Comparison of ENCODE assay signal across 16 cellular contexts in the genomic region with DNA sequence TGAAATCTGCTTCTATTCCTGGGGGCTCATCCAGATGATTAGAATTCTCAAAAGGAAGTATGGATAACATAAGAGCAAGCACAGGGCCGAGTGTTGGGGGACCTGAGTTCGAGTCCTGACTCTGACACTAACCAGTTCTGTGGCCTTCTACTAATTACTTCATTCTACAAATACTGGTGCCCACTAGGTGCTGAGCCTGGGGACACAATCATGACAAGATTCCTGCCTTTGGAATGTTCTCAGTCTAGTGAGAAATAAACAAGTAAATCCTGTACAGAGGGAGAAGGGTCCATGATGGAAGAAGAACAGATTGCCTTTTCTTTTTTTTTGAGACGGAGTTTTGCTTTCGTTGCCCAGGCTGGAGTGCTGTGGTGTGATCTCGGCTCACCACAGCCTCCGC. TPM values are rescaled to one million over a fixed set of nuclear protein-coding genes. Genes with fewer than 3 reads are reported as not detected.
DNase-seq lines count a peak whose midpoint lies in the region; ATAC-seq lines count a peak whose summit lies in the region.
"Had no signal": no experiment of that assay in that cellular context is flagged by ENCODE, and none has a peak within 500 bp of the region (broad histone marks: within the 10 kb centered on the region; RNA-seq: fewer than 3 reads in every experiment).

No MANE protein-coding gene starts in this region.

- peak overlapping the region; percentile 73 for H2BK120ac ChIP-seq in trophoblast cell (ENCODE audit: insufficient read depth, low read length, poor library complexity)

- H2BK5ac ChIP-seq in trophoblast cell (ENCODE audit: low read depth, low read length, poor library complexity): no peak overlapping the region

- intact Hi-C loops in naive thymus-derived CD4-positive, alpha-beta T cell (cut with micrococcal nuclease): loop anchor here in 1 of 2 donors (5.0 kb wide), 2 partner anchors 96 to 201 kb away; partner anchors contain the start of genes RBBP5 and TMCC2

- POLR2A ChIA-PET in T-cell (lab: Charles Lee): interaction anchor here in 1 of 2 donors (0.9 to 1.0 kb wide), 2 partner anchors 39 to 50 kb away, joined by 3 to 4 read pairs; no protein-coding TSS in a partner anchor
- POLR2A ChIA-PET in naive thymus-derived CD4-positive, alpha-beta T cell (lab: Charles Lee): interaction anchor here (1.0 to 28.6 kb wide), 4 partner anchors 10 to 94 kb away, joined by 4 to 1119 read pairs (median 10); no protein-coding TSS in a partner anchor

- H3K79me1 ChIP-seq in trophoblast cell (ENCODE audit: low read length): peaks cover 25% of the 10 kb centered on the region

- H3K4me1 Mint-ChIP-seq in CD4-positive, CD25-positive, alpha-beta regulatory T cell: peaks cover 7 to 58% (median 32%) of the 10 kb centered on the region in 4 donors
- H3K4me1 Mint-ChIP-seq in T-cell: peaks cover 36 to 66% (median 48%) of the 10 kb centered on the region in 3 donors
- H3K4me1 Mint-ChIP-seq in naive thymus-derived CD4-positive, alpha-beta T cell: peaks cover 27 to 45% (median 41%) of the 10 kb centered on the region in 7 donors

- no peaks in the 10 kb centered on the region for H3K27me3 ChIP-seq in CD4-positive, CD25-positive, alpha-beta regulatory T cell (ENCODE audit: control insufficient read depth, insufficient read depth, low read length)
- no peaks in the 10 kb centered on the region for H3K27me3 ChIP-seq in naive thymus-derived CD4-positive, alpha-beta T cell (ENCODE audit: control insufficient read depth in 2 of 2, insufficient read depth in 2 of 2, low read length in 2 of 2)
- no peaks in the 10 kb centered on the region for H3K27me3 ChIP-seq in trophoblast cell (ENCODE audit: insufficient read depth, low read length)

- H2BK12ac ChIP-seq in trophoblast cell (ENCODE audit: low read length): no peak overlapping the region

- peaks cover 22% of the 10 kb centered on the region for H3K79me2 ChIP-seq in trophoblast cell (ENCODE audit: control insufficient read depth, insufficient read depth, low read length, poor library complexity)

- DNase-seq in CD4-positive, CD25-positive, alpha-beta regulatory T cell: no peak
- DNase-seq in T-cell (no peak), trophoblast cell (peak; percentile 53 to 78), HuH-7 (ENCODE audit: low spot score) (no peak), NCI-H524 treated with DMSO at 0.1 percent for 48 hours (lab: John Stamatoyannopoulos, UW) (no peak), AG08396 (ENCODE audit: low spot score) (no peak)
- no peak for DNase-seq in naive thymus-derived CD4-positive, alpha-beta T cell
- DNase-seq in stimulated activated CD4-positive, alpha-beta T cell treated with anti-CD3 and anti-CD28 coated beads, Interleukin-2, amount 100 ng/mL, for 48 hours: no peak
- DNase-seq: Calu3, DMS 273 treated with DMSO at 0.1 percent for 48 hours, GM23248, H7, KBM-7 had no signal

- H3K18ac ChIP-seq in trophoblast cell (ENCODE audit: low read length): no peak overlapping the region

- H3K4me3 ChIP-seq in CD4-positive, CD25-positive, alpha-beta regulatory T cell (ENCODE audit: low read depth, low read length): no peak overlapping the region
- H3K4me3 ChIP-seq in naive thymus-derived CD4-positive, alpha-beta T cell (ENCODE audit: low read length): no peak overlapping the region
- no peak overlapping the region for H3K4me3 ChIP-seq in trophoblast cell (ENCODE audit: low read depth, low read length)
- H3K4me3 ChIP-seq: BLaER1, GM12878, GM23248 had no signal

- H3K23ac ChIP-seq in trophoblast cell (ENCODE audit: low read length): no peak overlapping the region

- no peak overlapping the region for H3K14ac ChIP-seq in trophoblast cell (ENCODE audit: low read length)

- H3K36me3 Mint-ChIP-seq in CD4-positive, CD25-positive, alpha-beta regulatory T cell: peaks cover 17% of the 10 kb centered on the region
- H3K36me3 Mint-ChIP-seq in T-cell: no peaks in the 10 kb centered on the region
- H3K36me3 Mint-ChIP-seq in naive thymus-derived CD4-positive, alpha-beta T cell: peaks cover 6 to 16% (median 13%) of the 10 kb centered on the region in 5 donors

- H4K91ac ChIP-seq in trophoblast cell (ENCODE audit: low read depth, low read length): no peak overlapping the region

- H3K36me3 ChIP-seq in CD4-positive, CD25-positive, alpha-beta regulatory T cell (ENCODE audit: control insufficient read depth, insufficient read depth, low read length): no peaks in the 10 kb centered on the region
- peaks cover 0 to 12% (median 0%) of the 10 kb centered on the region in 3 experiments for H3K36me3 ChIP-seq in naive thymus-derived CD4-positive, alpha-beta T cell (ENCODE audit: control insufficient read depth in 2 of 3, insufficient read depth in 3 of 3, low read length in 3 of 3)
- peaks cover 0 to 3% of the 10 kb centered on the region in 2 experiments for H3K36me3 ChIP-seq in trophoblast cell (ENCODE audit: control insufficient read depth in 1 of 2, insufficient read depth in 2 of 2, low read length in 2 of 2)
- H3K36me3 ChIP-seq: BLaER1 had no signal

- H4K8ac ChIP-seq in trophoblast cell (ENCODE audit: low read depth, low read length): no peak overlapping the region

- peaks cover 33% of the 10 kb centered on the region for H3K27me3 Mint-ChIP-seq in CD4-positive, CD25-positive, alpha-beta regulatory T cell
- peaks cover 4 to 7% of the 10 kb centered on the region in 2 donors for H3K27me3 Mint-ChIP-seq in T-cell
- H3K27me3 Mint-ChIP-seq in naive thymus-derived CD4-positive, alpha-beta T cell: peaks cover 0 to 35% (median 0%) of the 10 kb centered on the region in 5 donors

- CTCF ChIA-PET in T-cell (lab: Charles Lee): interaction anchor here (0.8 to 12.5 kb wide), 12 partner anchors 9 to 161 kb away, joined by 3 to 249 read pairs (median 8); no protein-coding TSS in a partner anchor
- CTCF ChIA-PET in naive thymus-derived CD4-positive, alpha-beta T cell (lab: Charles Lee): interaction anchor here (2.0 to 21.8 kb wide), 8 partner anchors 10 to 201 kb away, joined by 9 to 955 read pairs (median 24); no protein-coding TSS in a partner anchor

- ATAC-seq in CD4-positive, CD25-positive, alpha-beta regulatory T cell (ENCODE audit: low read depth in 2 of 2): no peak
- ATAC-seq in T-cell (replicated peaks in 1 of 4): no peak
- ATAC-seq in naive thymus-derived CD4-positive, alpha-beta T cell: no peak
- ATAC-seq: GM12878, HepG2 had no signal

- no peak overlapping the region for H2AFZ ChIP-seq in trophoblast cell (ENCODE audit: insufficient read depth, low read length, poor library complexity)
- H2AFZ ChIP-seq: GM23248 had no signal

- H3K4me3 Mint-ChIP-seq in CD4-positive, CD25-positive, alpha-beta regulatory T cell: peak overlapping the region; percentile 15 to 81 (median 66)
- H3K4me3 Mint-ChIP-seq in T-cell: no peak overlapping the region
- peak overlapping the region in 5 of 10 donors; percentile 7 to 42 (median 27) for H3K4me3 Mint-ChIP-seq in naive thymus-derived CD4-positive, alpha-beta T cell

- peaks cover 34% of the 10 kb centered on the region for H3K4me1 ChIP-seq in CD4-positive, CD25-positive, alpha-beta regulatory T cell (ENCODE audit: control insufficient read depth, insufficient read depth, low read length, poor library complexity, severe bottlenecking)
- H3K4me1 ChIP-seq in naive thymus-derived CD4-positive, alpha-beta T cell (ENCODE audit: control insufficient read depth in 2 of 2, insufficient read depth in 2 of 2, low read length in 2 of 2): peaks cover 20 to 25% of the 10 kb centered on the region in 2 donors
- H3K4me1 ChIP-seq in trophoblast cell (ENCODE audit: control insufficient read depth in 1 of 2, insufficient read depth in 2 of 2, low read length in 2 of 2): peaks cover 22 to 26% of the 10 kb centered on the region in 2 experiments

- no peaks in the 10 kb centered on the region for H3K9me3 ChIP-seq in CD4-positive, CD25-positive, alpha-beta regulatory T cell (ENCODE audit: control insufficient read depth in 2 of 2, low read length in 2 of 2)
- H3K9me3 ChIP-seq in naive thymus-derived CD4-positive, alpha-beta T cell (ENCODE audit: control insufficient read depth in 2 of 3, low read length in 3 of 3): no peaks in the 10 kb centered on the region
- no peaks in the 10 kb centered on the region for H3K9me3 ChIP-seq in trophoblast cell (ENCODE audit: insufficient read depth, low read depth, low read length)

- no peak overlapping the region for H3K4ac ChIP-seq in trophoblast cell (ENCODE audit: low read depth, low read length)

- no CpG with 5 or more reads among the region's 6 CpGs for WGBS in trophoblast cell (ENCODE audit: extremely low coverage, insufficient coverage, insufficient read length)

- no peak overlapping the region for H4K12ac ChIP-seq in trophoblast cell (ENCODE audit: low read depth, low read length)

- no peak overlapping the region for H3K9ac ChIP-seq in trophoblast cell (ENCODE audit: low read length)
- H3K9ac ChIP-seq: BLaER1, GM23248 had no signal

- H3K27ac ChIP-seq in CD4-positive, CD25-positive, alpha-beta regulatory T cell (ENCODE audit: insufficient read depth, low read length, poor library complexity, severe bottlenecking): no peak overlapping the region
- no peak overlapping the region for H3K27ac ChIP-seq in naive thymus-derived CD4-positive, alpha-beta T cell (ENCODE audit: low read depth, low read length)
- H3K27ac ChIP-seq in trophoblast cell (ENCODE audit: low read depth, low read length): no peak overlapping the region
- H3K27ac ChIP-seq: BLaER1, GM23248 had no signal

- peak overlapping the region in 1 of 3 donors; percentile 57 for H3K27ac Mint-ChIP-seq in CD4-positive, CD25-positive, alpha-beta regulatory T cell
- H3K27ac Mint-ChIP-seq in T-cell: peak overlapping the region; percentile 64 to 74
- H3K27ac Mint-ChIP-seq in naive thymus-derived CD4-positive, alpha-beta T cell: peak overlapping the region in 6 of 9 donors; percentile 49 to 80 (median 75)

- no peak overlapping the region for H2AK5ac ChIP-seq in trophoblast cell (ENCODE audit: low read length)

- H3K9me3 Mint-ChIP-seq in CD4-positive, CD25-positive, alpha-beta regulatory T cell: no peaks in the 10 kb centered on the region
- no peaks in the 10 kb centered on the region for H3K9me3 Mint-ChIP-seq in T-cell
- peaks cover 0 to 3% (median 0%) of the 10 kb centered on the region in 11 donors for H3K9me3 Mint-ChIP-seq in naive thymus-derived CD4-positive, alpha-beta T cell

- H3K4me2 ChIP-seq in trophoblast cell (ENCODE audit: low read length): no peak overlapping the region
- H3K4me2 ChIP-seq: BLaER1 had no signal

RNA-seq across cellular contexts. Expression of gene NUAK2, which starts 2.2 kb away (rescaled TPM):
- 9.9 TPM for total RNA-seq in CD4-positive, CD25-positive, alpha-beta regulatory T cell
- polyA plus RNA-seq in CD4-positive, CD25-positive, alpha-beta regulatory T cell: 10 to 100 TPM; 13.2 to 41.3 (median 25.4) TPM
- total RNA-seq in T-cell: 10 to 100 TPM; 15.0 to 38.7 (median 32.7) TPM
- total RNA-seq in naive thymus-derived CD4-positive, alpha-beta T cell: 10 to 100 TPM in 4 of 5 experiments, 1 to 10 TPM in 1; 9.1 to 57.8 (median 23.0) TPM
- 10 to 100 TPM; 40.7 to 85.5 TPM for polyA plus RNA-seq in naive thymus-derived CD4-positive, alpha-beta T cell
- 20.4 and 22.1 TPM in 2 replicates for polyA plus RNA-seq in trophoblast cell (2013)

RNA-seq across cellular contexts. Expression of gene KLHDC8A, which starts 32.9 kb away (rescaled TPM):
- not detected for total RNA-seq in CD4-positive, CD25-positive, alpha-beta regulatory T cell
- polyA plus RNA-seq in CD4-positive, CD25-positive, alpha-beta regulatory T cell: under 1 TPM in 1 of 4 donors, not detected in 3; 0.06 TPM
- under 1 TPM in 1 of 5 donors, not detected in 4; 0.30 TPM for total RNA-seq in T-cell
- not detected for total RNA-seq in naive thymus-derived CD4-positive, alpha-beta T cell
- polyA plus RNA-seq in naive thymus-derived CD4-positive, alpha-beta T cell: not detected
- 3.6 TPM in 2 replicates for polyA plus RNA-seq in trophoblast cell (2013)
- total RNA-seq: Calu3, GM12878, GM23248, HepG2 had no signal
- polyA plus RNA-seq: GM12878, GM23248, HepG2 had no signal

Comparison
In these comparisons a context has a peak if more than half of its experiments do, and no peak if none do; other contexts are left out.
1. DNase-seq: peak in trophoblast cell (2 of 2); none in CD4-positive, CD25-positive, alpha-beta regulatory T cell (0 of 3), T-cell (0 of 34), naive thymus-derived CD4-positive, alpha-beta T cell (0 of 9), stimulated activated CD4-positive, alpha-beta T cell treated with anti-CD3 and anti-CD28 coated beads, Interleukin-2, amount 100 ng/mL, for 48 hours (0 of 2), HuH-7 (single experiment), NCI-H524 treated with DMSO at 0.1 percent for 48 hours (single experiment) and AG08396 (single experiment).
2. H3K4me3 Mint-ChIP-seq: peak in CD4-positive, CD25-positive, alpha-beta regulatory T cell (4 of 4); none in T-cell (0 of 3).